Comparison of ENCODE assay signal across 2 cellular contexts in the genomic region with DNA sequence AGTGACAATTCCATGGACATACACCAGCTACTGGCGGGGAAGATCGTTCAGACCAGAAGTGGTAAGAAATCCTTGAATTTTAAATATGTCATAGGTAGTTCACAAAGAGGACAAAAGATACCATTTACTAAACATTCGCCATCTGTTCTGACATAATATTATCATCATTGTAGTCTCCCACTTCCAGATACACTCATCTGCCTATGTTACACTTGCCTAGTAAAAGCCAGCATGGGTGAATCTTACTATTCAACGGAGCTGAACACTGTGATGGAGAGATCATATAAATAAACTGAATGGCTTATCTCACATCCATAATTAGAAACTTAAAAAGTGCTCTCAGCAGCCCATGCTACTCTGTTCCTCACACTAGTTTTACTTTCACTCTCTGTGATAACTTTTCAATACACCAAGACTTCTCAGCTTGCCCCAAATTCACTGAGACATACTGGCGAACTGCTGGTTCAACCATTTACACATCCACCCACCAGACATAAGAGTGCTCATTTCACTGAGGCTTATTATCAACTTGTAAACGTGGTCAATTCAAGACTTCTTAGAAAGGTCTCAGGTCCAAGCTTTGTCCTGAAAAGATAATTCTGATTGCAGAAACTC.
TF ChIP-seq lines count a peak whose summit lies in the region.

No MANE protein-coding gene starts in this region.

TF ChIP-seq in K562, 482 proteins besides CTCF, POLR2A, EP300 and RAD21 (continues in another document):
- TF ChIP-seq COPS2 (conservative IDR thresholded peaks at IDR 0.05) (no peak), E2F6 (IDR thresholded peaks at IDR 0.05; ENCODE audit: borderline replicate concordance in 1 of 2, extremely low read depth in 1 of 2, insufficient read depth in 1 of 2, insufficient read length in 1 of 2, low read depth in 1 of 2, low read length in 1 of 2, poor library complexity in 1 of 2, severe bottlenecking in 1 of 2) (no peak), PHTF2 (CRISPR knock-in tag; IDR thresholded peaks at IDR 0.05) (no peak), ZBTB11 (CRISPR knock-in tag; IDR thresholded peaks at IDR 0.05) (0 out of 6 replicates have a peak, but pooled peaks of 1 of the 3 experiments have one; percentile 39), RBM14 (IDR thresholded peaks at IDR 0.05; ENCODE audit: borderline replicate concordance, insufficient read depth, low read depth, low read length) (no peak), KDM5B (IDR thresholded peaks at IDR 0.05; ENCODE audit: insufficient replicate concordance, low read depth, low read length) (peak; percentile 56), MAFK (IDR thresholded peaks at IDR 0.05; ENCODE audit: low read length) (0 out of 2 replicates have a peak, but pooled peaks have one; percentile 1), DPF2 (IDR thresholded peaks at IDR 0.05) (peak; percentile 28; the same call in 1 of the 2 replicates), ZNF212 (CRISPR knock-in tag; IDR thresholded peaks at IDR 0.05) (no peak), ELF1 (tag; IDR thresholded peaks at IDR 0.05) (no peak), ZNF232 (CRISPR knock-in tag; IDR thresholded peaks at IDR 0.05) (no peak), DEAF1 (CRISPR knock-in tag; IDR thresholded peaks at IDR 0.05) (no peak), TEAD4 (IDR thresholded peaks at IDR 0.05; ENCODE audit: low read length) (no peak), TEAD4 (CRISPR knock-in tag; IDR thresholded peaks at IDR 0.05; ENCODE audit: borderline replicate concordance) (no peak), CBX8 (IDR thresholded peaks at IDR 0.05; ENCODE audit: borderline replicate concordance, extremely low read depth, low read depth, low read length, poor library complexity, severe bottlenecking) (no peak)
- TF ChIP-seq, protein P1, sequence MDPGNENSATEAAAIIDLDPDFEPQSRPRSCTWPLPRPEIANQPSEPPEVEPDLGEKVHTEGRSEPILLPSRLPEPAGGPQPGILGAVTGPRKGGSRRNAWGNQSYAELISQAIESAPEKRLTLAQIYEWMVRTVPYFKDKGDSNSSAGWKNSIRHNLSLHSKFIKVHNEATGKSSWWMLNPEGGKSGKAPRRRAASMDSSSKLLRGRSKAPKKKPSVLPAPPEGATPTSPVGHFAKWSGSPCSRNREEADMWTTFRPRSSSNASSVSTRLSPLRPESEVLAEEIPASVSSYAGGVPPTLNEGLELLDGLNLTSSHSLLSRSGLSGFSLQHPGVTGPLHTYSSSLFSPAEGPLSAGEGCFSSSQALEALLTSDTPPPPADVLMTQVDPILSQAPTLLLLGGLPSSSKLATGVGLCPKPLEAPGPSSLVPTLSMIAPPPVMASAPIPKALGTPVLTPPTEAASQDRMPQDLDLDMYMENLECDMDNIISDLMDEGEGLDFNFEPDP (CRISPR knock-in tag; IDR thresholded peaks at IDR 0.05) = no peak
- TF ChIP-seq, protein P2, sequence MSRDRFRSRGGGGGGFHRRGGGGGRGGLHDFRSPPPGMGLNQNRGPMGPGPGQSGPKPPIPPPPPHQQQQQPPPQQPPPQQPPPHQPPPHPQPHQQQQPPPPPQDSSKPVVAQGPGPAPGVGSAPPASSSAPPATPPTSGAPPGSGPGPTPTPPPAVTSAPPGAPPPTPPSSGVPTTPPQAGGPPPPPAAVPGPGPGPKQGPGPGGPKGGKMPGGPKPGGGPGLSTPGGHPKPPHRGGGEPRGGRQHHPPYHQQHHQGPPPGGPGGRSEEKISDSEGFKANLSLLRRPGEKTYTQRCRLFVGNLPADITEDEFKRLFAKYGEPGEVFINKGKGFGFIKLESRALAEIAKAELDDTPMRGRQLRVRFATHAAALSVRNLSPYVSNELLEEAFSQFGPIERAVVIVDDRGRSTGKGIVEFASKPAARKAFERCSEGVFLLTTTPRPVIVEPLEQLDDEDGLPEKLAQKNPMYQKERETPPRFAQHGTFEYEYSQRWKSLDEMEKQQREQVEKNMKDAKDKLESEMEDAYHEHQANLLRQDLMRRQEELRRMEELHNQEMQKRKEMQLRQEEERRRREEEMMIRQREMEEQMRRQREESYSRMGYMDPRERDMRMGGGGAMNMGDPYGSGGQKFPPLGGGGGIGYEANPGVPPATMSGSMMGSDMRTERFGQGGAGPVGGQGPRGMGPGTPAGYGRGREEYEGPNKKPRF (IDR thresholded peaks at IDR 0.05; ENCODE audit: low read depth, low read length) = no peak

TF ChIP-seq in HepG2, 621 proteins besides CTCF, POLR2A, EP300 and RAD21:
- TF ChIP-seq SNAI1 (CRISPR knock-in tag; IDR thresholded peaks at IDR 0.05; ENCODE audit: borderline replicate concordance) = 0 out of 2 replicates have a peak, but pooled peaks have one; percentile 8
- TF ChIP-seq ZNF792 (CRISPR knock-in tag; IDR thresholded peaks at IDR 0.05) = 0 out of 2 replicates have a peak, but pooled peaks have one; percentile 68
- TF ChIP-seq REL (CRISPR knock-in tag; conservative IDR thresholded peaks at IDR 0.05) = 0 out of 2 replicates have a peak, but pooled peaks have one; percentile 31
- TF ChIP-seq, protein P3, sequence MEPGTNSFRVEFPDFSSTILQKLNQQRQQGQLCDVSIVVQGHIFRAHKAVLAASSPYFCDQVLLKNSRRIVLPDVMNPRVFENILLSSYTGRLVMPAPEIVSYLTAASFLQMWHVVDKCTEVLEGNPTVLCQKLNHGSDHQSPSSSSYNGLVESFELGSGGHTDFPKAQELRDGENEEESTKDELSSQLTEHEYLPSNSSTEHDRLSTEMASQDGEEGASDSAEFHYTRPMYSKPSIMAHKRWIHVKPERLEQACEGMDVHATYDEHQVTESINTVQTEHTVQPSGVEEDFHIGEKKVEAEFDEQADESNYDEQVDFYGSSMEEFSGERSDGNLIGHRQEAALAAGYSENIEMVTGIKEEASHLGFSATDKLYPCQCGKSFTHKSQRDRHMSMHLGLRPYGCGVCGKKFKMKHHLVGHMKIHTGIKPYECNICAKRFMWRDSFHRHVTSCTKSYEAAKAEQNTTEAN (CRISPR knock-in tag; conservative IDR thresholded peaks at IDR 0.05) = no peak
- peak; percentile 36; the same call in 1 of the 2 replicates for TF ChIP-seq SMC3 (IDR thresholded peaks at IDR 0.05; ENCODE audit: low read length)
- TF ChIP-seq ZFP37 (CRISPR knock-in tag; IDR thresholded peaks at IDR 0.05; ENCODE audit: borderline replicate concordance) = no peak
- TF ChIP-seq TSC22D2 (CRISPR knock-in tag; IDR thresholded peaks at IDR 0.05; ENCODE audit: borderline replicate concordance) = no peak
- no peak for TF ChIP-seq ZNF557 (CRISPR knock-in tag; IDR thresholded peaks at IDR 0.05)
- TF ChIP-seq BCL6 (CRISPR knock-in tag; IDR thresholded peaks at IDR 0.05) = peak; percentile 51; the same call in 1 of the 2 replicates
- 0 out of 2 replicates have a peak, but pooled peaks have one; percentile 40 for TF ChIP-seq PPARG (CRISPR knock-in tag; conservative IDR thresholded peaks at IDR 0.05)
- TF ChIP-seq GABPB1 (CRISPR knock-in tag; IDR thresholded peaks at IDR 0.05) = no peak
- TF ChIP-seq POGK (CRISPR knock-in tag; conservative IDR thresholded peaks at IDR 0.05) = peak; percentile 47; the same call in 1 of the 2 replicates
- TF ChIP-seq ZNF607 (CRISPR knock-in tag; IDR thresholded peaks at IDR 0.05; ENCODE audit: borderline replicate concordance) = no peak
- 0 out of 2 replicates have a peak, but pooled peaks have one; percentile 15 for TF ChIP-seq ZNF20 (CRISPR knock-in tag; IDR thresholded peaks at IDR 0.05)
- no peak for TF ChIP-seq GABPA (IDR thresholded peaks at IDR 0.05; ENCODE audit: low read depth, low read length)
- no peak for TF ChIP-seq GABPA (CRISPR knock-in tag; IDR thresholded peaks at IDR 0.05; ENCODE audit: low read depth)
- TF ChIP-seq ZNF556 (CRISPR knock-in tag; IDR thresholded peaks at IDR 0.05; ENCODE audit: borderline replicate concordance) = 0 out of 2 replicates have a peak, but pooled peaks have one; percentile 4
- no peak for TF ChIP-seq ZNF629 (CRISPR knock-in tag; conservative IDR thresholded peaks at IDR 0.05)
- TF ChIP-seq ZSCAN21 (CRISPR knock-in tag; IDR thresholded peaks at IDR 0.05; ENCODE audit: borderline replicate concordance) = 0 out of 2 replicates have a peak, but pooled peaks have one; percentile 6
- 0 out of 2 replicates have a peak, but pooled peaks have one; percentile 13 for TF ChIP-seq ZNF780A (CRISPR knock-in tag; IDR thresholded peaks at IDR 0.05)
- TF ChIP-seq NFIC (IDR thresholded peaks at IDR 0.05; ENCODE audit: low read length) = no peak
- TF ChIP-seq ARID2 (CRISPR knock-in tag; IDR thresholded peaks at IDR 0.05; ENCODE audit: borderline replicate concordance) = peak; percentile 21; the same call in 1 of the 2 replicates
- TF ChIP-seq DMAP1 (CRISPR knock-in tag; IDR thresholded peaks at IDR 0.05) = no peak
- 0 out of 2 replicates have a peak, but pooled peaks have one; percentile 54 for TF ChIP-seq ATF7-NPFF (CRISPR knock-in tag; IDR thresholded peaks at IDR 0.05; ENCODE audit: low read depth)
- TF ChIP-seq MNT (IDR thresholded peaks at IDR 0.05) = no peak
- TF ChIP-seq ARNT2 (CRISPR knock-in tag; IDR thresholded peaks at IDR 0.05; ENCODE audit: low read depth) = peak; percentile 31; the same call in 1 of the 2 replicates
- no peak for TF ChIP-seq ELF3 (CRISPR knock-in tag; IDR thresholded peaks at IDR 0.05)
- TF ChIP-seq MYNN (CRISPR knock-in tag; IDR thresholded peaks at IDR 0.05; ENCODE audit: low read depth) = no peak
